In genomic region chr3:170740726-170741591, GRCh38 we compare ENCODE assay signal across 9 cellular contexts.
A peak's percentile ranks its signal among the peaks of the same experiment; 100 is the strongest.
DNase-seq lines count a peak whose midpoint lies in the region; ATAC-seq, FAIRE-seq and TF ChIP-seq lines count a peak whose summit lies in the region.
"Had no signal": no experiment of that assay in that cellular context is flagged by ENCODE, and none has a peak within 500 bp of the region (broad histone marks: within the 10 kb centered on the region; RNA-seq: fewer than 3 reads in every experiment).

No MANE protein-coding gene starts in this region.

- H3K27me3 Mint-ChIP-seq in neural progenitor cell (ENCODE audit: insufficient read depth, low read depth), result no peaks in the 10 kb centered on the region

- H3K9me3 ChIP-seq in neural progenitor cell (ENCODE audit: low read depth) (no peaks in the 10 kb centered on the region), Karpas-422 (ENCODE audit: low read length) (no peaks in the 10 kb centered on the region)

- H3K4me3 ChIP-seq in dorsolateral prefrontal cortex (peak overlapping the region in 56 of 59 donors; percentile 4 to 63 (median 35)), neural progenitor cell (no peak overlapping the region), Karpas-422 (ENCODE audit: low read length) (no peak overlapping the region)

- H3K4me2 ChIP-seq in neural progenitor cell (no peak overlapping the region), Karpas-422 (ENCODE audit: low read depth, low read length, poor library complexity, severe bottlenecking) (no peak overlapping the region)

- H3K36me3 ChIP-seq in neural progenitor cell (no peaks in the 10 kb centered on the region), Karpas-422 (ENCODE audit: insufficient read depth, low read length) (no peaks in the 10 kb centered on the region)

- H3K9ac ChIP-seq in neural progenitor cell (no peak overlapping the region), Karpas-422 (ENCODE audit: low read length) (no peak overlapping the region)

- DNase-seq in COLO668 (lab: John Stamatoyannopoulos, UW; ENCODE audit: unreplicated experiment) (peak; percentile 33), NCI-H446 (lab: John Stamatoyannopoulos, UW) (peak; percentile 42 to 65), dorsolateral prefrontal cortex (peak; percentile 24 to 77 (median 64)), neural progenitor cell (ENCODE audit: low spot score) (no peak), AML-193 (lab: John Stamatoyannopoulos, UW) (no peak), Karpas-422 (no peak), D721Med (ENCODE audit: insufficient read length, low spot score) (no peak)
- DNase-seq: NCI-H524 had no signal

- peaks cover 2% of the 10 kb centered on the region for H3K4me1 Mint-ChIP-seq in neural progenitor cell

- no peak for ATAC-seq in HG03469 (IDR thresholded peaks at IDR 0.05; ENCODE audit: unreplicated experiment)

- no peaks in the 10 kb centered on the region for H3K9me2 ChIP-seq in Karpas-422 (replicated peaks; ENCODE audit: insufficient read depth, low read length)

- H3K79me2 ChIP-seq in neural progenitor cell (ENCODE audit: low read depth) (no peaks in the 10 kb centered on the region), Karpas-422 (ENCODE audit: low read length) (no peaks in the 10 kb centered on the region)

- no peaks in the 10 kb centered on the region for H3K9me3 Mint-ChIP-seq in neural progenitor cell

- H3K27ac ChIP-seq in dorsolateral prefrontal cortex, result peak overlapping the region; percentile 70 to 96 (median 91)
- no peak overlapping the region for H3K27ac ChIP-seq in neural progenitor cell
- no peak overlapping the region for H3K27ac ChIP-seq in Karpas-422 (ENCODE audit: low read length)

- H2AFZ ChIP-seq in neural progenitor cell (replicated peaks), result peak overlapping the region; percentile 45
- H2AFZ ChIP-seq in Karpas-422 (ENCODE audit: low read length), result no peak overlapping the region

- no peaks in the 10 kb centered on the region for H3F3A ChIP-seq in neural progenitor cell (ENCODE audit: low read depth)

- no peak for TF ChIP-seq CTCF in dorsolateral prefrontal cortex (IDR thresholded peaks at IDR 0.05 in 54 of 56, conservative IDR thresholded peaks at IDR 0.05 in 2 of 56; ENCODE audit: low read depth in 1 of 56, partially characterized antibody in 56 of 56)
- TF ChIP-seq CTCF in neural progenitor cell (IDR thresholded peaks at IDR 0.05), result no peak
- no peak for TF ChIP-seq CTCF in D721Med (IDR thresholded peaks at IDR 0.05; ENCODE audit: insufficient read depth, missing control alignments)

- FAIRE-seq in D721Med (lab: Jason Lieb, UNC), result no peak

- H4K20me1 ChIP-seq in neural progenitor cell (ENCODE audit: low read depth), result no peaks in the 10 kb centered on the region
- no peaks in the 10 kb centered on the region for H4K20me1 ChIP-seq in Karpas-422 (ENCODE audit: insufficient read depth, low read depth, low read length)

- H3K4me3 Mint-ChIP-seq in neural progenitor cell, result no peak overlapping the region

- no peaks in the 10 kb centered on the region for H3K36me3 Mint-ChIP-seq in neural progenitor cell

- no peaks in the 10 kb centered on the region for H3K27me3 ChIP-seq in dorsolateral prefrontal cortex
- H3K27me3 ChIP-seq in neural progenitor cell, result no peaks in the 10 kb centered on the region
- H3K27me3 ChIP-seq in Karpas-422 (ENCODE audit: low read length), result no peaks in the 10 kb centered on the region

- intact Hi-C loops in dorsolateral prefrontal cortex (cut with DNase I), result no loop called here

- H3K4me1 ChIP-seq in neural progenitor cell (no peaks in the 10 kb centered on the region), Karpas-422 (ENCODE audit: low read length) (no peaks in the 10 kb centered on the region)

- no peak overlapping the region for H3K27ac Mint-ChIP-seq in neural progenitor cell

Comparison
In these comparisons a context has a peak if more than half of its experiments do, and no peak if none do; other contexts are left out.
1. DNase-seq: peak in COLO668 (single experiment), NCI-H446 (2 of 2) and dorsolateral prefrontal cortex (10 of 10); none in neural progenitor cell (single experiment), AML-193 (0 of 2), Karpas-422 (single experiment) and D721Med (single experiment).
2. H3K27ac ChIP-seq: peak in dorsolateral prefrontal cortex (59 of 59); none in neural progenitor cell (single experiment) and Karpas-422 (single experiment).
3. H3K4me3 ChIP-seq: peak in dorsolateral prefrontal cortex (56 of 59); none in neural progenitor cell (single experiment) and Karpas-422 (single experiment).